ENCODE assay signal across 8 cellular contexts in genomic region chr11:9315078-9315688, GRCh38. TPM values are rescaled to one million over a fixed set of nuclear protein-coding genes. Genes with fewer than 3 reads are reported as not detected.
A peak's percentile ranks its signal among the peaks of the same experiment; 100 is the strongest.
DNase-seq lines count a peak whose midpoint lies in the region; ATAC-seq, FAIRE-seq and TF ChIP-seq lines count a peak whose summit lies in the region.

No MANE protein-coding gene starts in this region.

- H3K27ac ChIP-seq in left ventricle myocardium inferior (replicated peaks) (peak overlapping the region; percentile 87), small intestine (ENCODE audit: low read depth in 1 of 2, low read length in 1 of 2) (peak overlapping the region; percentile 91 to 96)

- H3K27ac Mint-ChIP-seq in activated CD8-positive, alpha-beta T cell treated with anti-CD3 and anti-CD28 coated beads for 36 hours: peak overlapping the region; percentile 92

- H3K4me1 ChIP-seq in left ventricle myocardium inferior (peaks cover 41% of the 10 kb centered on the region), small intestine (ENCODE audit: control insufficient read depth in 2 of 2, insufficient read depth in 1 of 2, low read depth in 1 of 2, low read length in 1 of 2) (peaks cover 5 to 9% of the 10 kb centered on the region in 2 donors)

- H3K27me3 ChIP-seq in left ventricle myocardium inferior (ENCODE audit: low read depth) (peaks cover 12% of the 10 kb centered on the region), small intestine (ENCODE audit: control insufficient read depth in 2 of 2, insufficient read depth in 2 of 2, low read length in 2 of 2) (no peaks in the 10 kb centered on the region)

- peaks cover 8% of the 10 kb centered on the region for H3K36me3 Mint-ChIP-seq in activated CD8-positive, alpha-beta T cell treated with anti-CD3 and anti-CD28 coated beads for 36 hours (ENCODE audit: low read depth)

- intact Hi-C loops in activated CD8-positive, alpha-beta T cell treated with anti-CD3 and anti-CD28 coated beads for 36 hours (cut with micrococcal nuclease): no loop called here
- intact Hi-C loops in left ventricle myocardium inferior (cut with micrococcal nuclease): loop anchor here (10.0 kb wide), 1 partner anchor 70 kb away; the partner anchor contains the start of gene IPO7

- ATAC-seq in activated CD8-positive, alpha-beta T cell treated with anti-CD3 and anti-CD28 coated beads for 36 hours: no peak

- peak overlapping the region; percentile 97 for H3K4me3 Mint-ChIP-seq in activated CD8-positive, alpha-beta T cell treated with anti-CD3 and anti-CD28 coated beads for 36 hours

- peaks cover 25% of the 10 kb centered on the region for H3K4me1 Mint-ChIP-seq in activated CD8-positive, alpha-beta T cell treated with anti-CD3 and anti-CD28 coated beads for 36 hours (ENCODE audit: low read depth)

- H3K27me3 Mint-ChIP-seq in activated CD8-positive, alpha-beta T cell treated with anti-CD3 and anti-CD28 coated beads for 36 hours: peaks cover 11% of the 10 kb centered on the region

- CTCF ChIA-PET in activated CD8-positive, alpha-beta T cell treated with anti-CD3 and anti-CD28 coated beads for 36 hours (lab: Charles Lee): interaction anchor here (0.5 to 1.5 kb wide), 5 partner anchors 9 to 1394 kb away, joined by 3 read pairs; no protein-coding TSS in a partner anchor

- TF ChIP-seq POLR2A in GM12891 (IDR thresholded peaks at IDR 0.05; ENCODE audit: low read depth, low read length): no peak

- POLR2A ChIA-PET in activated CD8-positive, alpha-beta T cell treated with anti-CD3 and anti-CD28 coated beads for 36 hours (lab: Charles Lee): interaction anchor here (1.0 to 3.6 kb wide), 4 partner anchors 49 to 146 kb away, joined by 3 to 19 read pairs (median 10); partner anchors contain the start of genes DENND5A, IPO7 and ZNF143

- no peaks in the 10 kb centered on the region for H3K9me3 Mint-ChIP-seq in activated CD8-positive, alpha-beta T cell treated with anti-CD3 and anti-CD28 coated beads for 36 hours

- WGBS in small intestine, 3 donors: 54 to 66% (median 63%) methylated on average over 16 of the region's 16 CpGs

- TF ChIP-seq CTCF in activated CD8-positive, alpha-beta T cell treated with anti-CD3 and anti-CD28 coated beads for 36 hours (IDR thresholded peaks at IDR 0.05): no peak
- no peak for TF ChIP-seq CTCF in left ventricle myocardium inferior (IDR thresholded peaks at IDR 0.05; ENCODE audit: borderline replicate concordance)

- H3K9me3 ChIP-seq in left ventricle myocardium inferior (replicated peaks): no peaks in the 10 kb centered on the region
- no peaks in the 10 kb centered on the region for H3K9me3 ChIP-seq in small intestine (ENCODE audit: control insufficient read depth, low read depth)

- peak; percentile 2 for DNase-seq in activated naive CD4-positive, alpha-beta T cell treated with Interleukin-2 at 50 U/mL for 16 hours
- no peak for DNase-seq in activated naive CD4-positive, alpha-beta T cell (lab: John Stamatoyannopoulos, UW)
- DNase-seq in activated CD8-positive, alpha-beta T cell treated with anti-CD3 and anti-CD28 coated beads for 36 hours: no peak
- DNase-seq in left ventricle myocardium inferior (no peak), small intestine (no peak), GM12891 (ENCODE audit: insufficient read length, low spot score) (no peak), SIG-M5 (lab: John Stamatoyannopoulos, UW) (no peak), iPS-NIHi11 (ENCODE audit: low spot score) (no peak)

- H3K36me3 ChIP-seq in left ventricle myocardium inferior (no peaks in the 10 kb centered on the region), small intestine (ENCODE audit: control insufficient read depth in 2 of 2, insufficient read depth in 2 of 2, low read length in 2 of 2) (no peaks in the 10 kb centered on the region)

- FAIRE-seq in small intestine (lab: Jason Lieb, UNC) (no peak), GM12891 (lab: Jason Lieb, UNC) (no peak)

- H3K4me3 ChIP-seq in left ventricle myocardium inferior: peak overlapping the region; percentile 99
- peak overlapping the region; percentile 5 to 99 for H3K4me3 ChIP-seq in small intestine (ENCODE audit: low read depth in 1 of 2, low read length in 2 of 2)

TF ChIP-seq in GM12891, 5 proteins besides CTCF, POLR2A, EP300 and RAD21:
- TF ChIP-seq TAF1 (IDR thresholded peaks at IDR 0.05; ENCODE audit: low read depth, low read length) (no peak), PAX5 (IDR thresholded peaks at IDR 0.05; ENCODE audit: insufficient read depth, low read length, severe bottlenecking) (no peak), POLR2AphosphoS5 (IDR thresholded peaks at IDR 0.05; ENCODE audit: low read depth, low read length) (no peak), POU2F2 (IDR thresholded peaks at IDR 0.05; ENCODE audit: low read depth, low read length) (no peak), SPI1 (IDR thresholded peaks at IDR 0.05; ENCODE audit: low read depth, low read length) (no peak)

RNA-seq across cellular contexts. Expression of gene TMEM41B, which starts 0.8 kb away (rescaled TPM):
- total RNA-seq in activated CD8-positive, alpha-beta T cell treated with anti-CD3 and anti-CD28 coated beads for 36 hours: 10 to 100 TPM; 20.4 to 23.0 TPM
- total RNA-seq in left ventricle myocardium inferior: 20.2 TPM
- 10 to 100 TPM; 16.5 to 20.9 (median 20.6) TPM for polyA plus RNA-seq in small intestine
- polyA plus RNA-seq in GM12891 (2012; ENCODE audit: low read depth, missing spikeins): 8.0 TPM

RNA-seq across cellular contexts. Expression of gene DENND5A, which starts 50.0 kb away (rescaled TPM):
- total RNA-seq in activated CD8-positive, alpha-beta T cell treated with anti-CD3 and anti-CD28 coated beads for 36 hours: 10 to 100 TPM; 40.6 to 44.3 TPM
- total RNA-seq in left ventricle myocardium inferior: 117 TPM
- 10 to 100 TPM in 1 of 3 donors, 1 to 10 TPM in 1, under 1 TPM in 1; 0.89 to 15.3 (median 6.8) TPM for polyA plus RNA-seq in small intestine
- polyA plus RNA-seq in GM12891 (2012; ENCODE audit: low read depth, missing spikeins): 59.1 TPM
